Comparison of ENCODE assay signal across 10 cellular contexts in genomic region chr19:12841094-12841493, GRCh38. TPM values are rescaled to one million over a fixed set of nuclear protein-coding genes. Genes with fewer than 3 reads are reported as not detected.
A peak's percentile ranks its signal among the peaks of the same experiment; 100 is the strongest.
DNase-seq lines count a peak whose midpoint lies in the region; ATAC-seq and TF ChIP-seq lines count a peak whose summit lies in the region.
"Had no signal": no experiment of that assay in that cellular context is flagged by ENCODE, and none has a peak within 500 bp of the region (broad histone marks: within the 10 kb centered on the region; RNA-seq: fewer than 3 reads in every experiment).

No MANE protein-coding gene starts in this region.

- H3K18ac ChIP-seq in mesenchymal stem cell (ENCODE audit: low read depth in 1 of 2, low read length in 2 of 2), result no peak overlapping the region

- H3K79me1 ChIP-seq in mesenchymal stem cell (replicated peaks; ENCODE audit: low read length, poor library complexity, severe bottlenecking), result no peaks in the 10 kb centered on the region

- H3K36me3 ChIP-seq in BLaER1 treated with 17β-estradiol and CSF1 and Interleukin-3, amounts not matched to agents 10 nM and 100 nM, result no peaks in the 10 kb centered on the region
- H3K36me3 ChIP-seq in mesenchymal stem cell (ENCODE audit: control insufficient read depth in 1 of 2, insufficient read depth in 2 of 2, low read depth in 1 of 2, low read length in 2 of 2), result no peaks in the 10 kb centered on the region
- H3K36me3 ChIP-seq: SJSA1 had no signal

- peak overlapping the region; percentile 14 to 70 (median 61); a peak in 20 of 22 replicates for H3K4me2 ChIP-seq in BLaER1 treated with 17β-estradiol and CSF1 and Interleukin-3, amounts not matched to agents 10 nM and 100 nM
- peak overlapping the region; percentile 14 for H3K4me2 ChIP-seq in mesenchymal stem cell (ENCODE audit: low read length, poor library complexity, severe bottlenecking)

- H3K9me3 Mint-ChIP-seq in brain, result peaks cover 0 to 6% (median 0%) of the 10 kb centered on the region in 5 experiments
- H3K9me3 Mint-ChIP-seq: stimulated activated naive CD8-positive, alpha-beta T cell treated with anti-CD3 and anti-CD28 coated beads, Interleukin-15, Interleukin-2, amounts not matched to agents 100 ng/mL and 50 ng/mL, for 24 hours had no signal

- no peak overlapping the region for H2BK120ac ChIP-seq in mesenchymal stem cell (ENCODE audit: low read depth, low read length)

- H3K9ac ChIP-seq in BLaER1 treated with 17β-estradiol and CSF1 and Interleukin-3, amounts not matched to agents 10 nM and 100 nM, result no peak overlapping the region; a peak in 1 of 22 replicates
- no peak overlapping the region for H3K9ac ChIP-seq in mesenchymal stem cell (ENCODE audit: low read length)

- H3K27me3 Mint-ChIP-seq in brain, result peaks cover 27% of the 10 kb centered on the region

- WGBS in mesenchymal stem cell, result 2% methylated on average over 29 of the region's 29 CpGs

- DNase-seq in NCI-H1105 (lab: John Stamatoyannopoulos, UW) (peak; percentile 98), mesenchymal stem cell (peak; percentile 38), SW480 (ENCODE audit: low spot score) (no peak), NCI-H526 treated with DMSO at 0.1 percent for 48 hours (lab: John Stamatoyannopoulos, UW) (no peak)

- no peak overlapping the region for H2BK15ac ChIP-seq in mesenchymal stem cell (ENCODE audit: low read depth, poor library complexity, severe bottlenecking)

- ATAC-seq in GM18519 (IDR thresholded peaks at IDR 0.05; ENCODE audit: low FRiP score, unreplicated experiment), result no peak
- ATAC-seq in HG03196 (IDR thresholded peaks at IDR 0.05; ENCODE audit: unreplicated experiment), result no peak

- peak overlapping the region in 2 of 10 experiments; percentile 5 to 27; a peak in 2 of 20 replicates for H3K4me3 ChIP-seq in BLaER1 treated with 17β-estradiol and CSF1 and Interleukin-3, amounts not matched to agents 10 nM and 100 nM
- H3K4me3 ChIP-seq in mesenchymal stem cell (ENCODE audit: insufficient read depth in 1 of 2, low read depth in 1 of 2, low read length in 2 of 2), result peak overlapping the region in 1 of 2 experiments; percentile 57
- H3K4me3 ChIP-seq: SJSA1 had no signal

- peaks cover 0 to 5% (median 0%) of the 10 kb centered on the region in 11 experiments; a peak in 3 of 22 replicates for H3K9me3 ChIP-seq in BLaER1 treated with 17β-estradiol and CSF1 and Interleukin-3, amounts not matched to agents 10 nM and 100 nM (replicated peaks in 1 of 11)
- no peaks in the 10 kb centered on the region for H3K9me3 ChIP-seq in mesenchymal stem cell (ENCODE audit: control insufficient read depth, low read length)
- H3K9me3 ChIP-seq: SJSA1 had no signal

- H4K91ac ChIP-seq in mesenchymal stem cell (ENCODE audit: low read length), result no peak overlapping the region

- no peak overlapping the region for H2AFZ ChIP-seq in mesenchymal stem cell (ENCODE audit: low read depth, low read length)

- no peak overlapping the region for H3K14ac ChIP-seq in mesenchymal stem cell (ENCODE audit: low read length in 2 of 2)

- no peak overlapping the region for H2AK5ac ChIP-seq in mesenchymal stem cell (ENCODE audit: low read length, severe bottlenecking)

- no peak overlapping the region for H3K4ac ChIP-seq in mesenchymal stem cell (ENCODE audit: low read depth in 1 of 2, low read length in 2 of 2)

- no peak for TF ChIP-seq CTCF in brain (conservative IDR thresholded peaks at IDR 0.05)

- peaks cover 69% of the 10 kb centered on the region for H3K4me1 Mint-ChIP-seq in brain

- no peak overlapping the region for H4K8ac ChIP-seq in mesenchymal stem cell (ENCODE audit: low read length)

- no peak overlapping the region for H2BK12ac ChIP-seq in mesenchymal stem cell (ENCODE audit: low read length in 2 of 2)

- peaks cover 62 to 96% (median 78%) of the 10 kb centered on the region in 11 experiments for H3K27me3 ChIP-seq in BLaER1 treated with 17β-estradiol and CSF1 and Interleukin-3, amounts not matched to agents 10 nM and 100 nM
- H3K27me3 ChIP-seq in mesenchymal stem cell (ENCODE audit: control insufficient read depth in 1 of 2, insufficient read depth in 1 of 2, low read length in 2 of 2), result peaks cover 75 to 79% of the 10 kb centered on the region in 2 experiments

- H3K27ac ChIP-seq in BLaER1 treated with 17β-estradiol and CSF1 and Interleukin-3, amounts not matched to agents 10 nM and 100 nM, result no peak overlapping the region
- no peak overlapping the region for H3K27ac ChIP-seq in mesenchymal stem cell (ENCODE audit: low read length, poor library complexity, severe bottlenecking)
- H3K27ac ChIP-seq: SJSA1 had no signal

- H3K4me1 ChIP-seq in BLaER1 treated with 17β-estradiol and CSF1 and Interleukin-3, amounts not matched to agents 10 nM and 100 nM, result peaks cover 0 to 39% (median 29%) of the 10 kb centered on the region in 10 experiments; a peak in 16 of 20 replicates
- peaks cover 14% of the 10 kb centered on the region for H3K4me1 ChIP-seq in mesenchymal stem cell (ENCODE audit: control insufficient read depth, insufficient read depth, low read depth, low read length)

- H3K23ac ChIP-seq in mesenchymal stem cell (ENCODE audit: low read length in 2 of 2), result no peak overlapping the region

- H3K4me3 Mint-ChIP-seq in brain, result peak overlapping the region; percentile 57 to 94 (median 92)
- H3K4me3 Mint-ChIP-seq: stimulated activated naive CD8-positive, alpha-beta T cell treated with anti-CD3 and anti-CD28 coated beads, Interleukin-15, Interleukin-2, amounts not matched to agents 100 ng/mL and 50 ng/mL, for 24 hours had no signal

- peaks cover 21% of the 10 kb centered on the region for H3K36me3 Mint-ChIP-seq in brain

- H3K27ac Mint-ChIP-seq in brain, result peak overlapping the region; percentile 13 to 94 (median 63)
- H3K27ac Mint-ChIP-seq: stimulated activated naive CD8-positive, alpha-beta T cell treated with anti-CD3 and anti-CD28 coated beads, Interleukin-15, Interleukin-2, amounts not matched to agents 100 ng/mL and 50 ng/mL, for 24 hours had no signal

- no peak overlapping the region for H2BK5ac ChIP-seq in mesenchymal stem cell (ENCODE audit: low read depth, low read length, poor library complexity, severe bottlenecking)

- H4K20me1 ChIP-seq in BLaER1 treated with 17β-estradiol and CSF1 and Interleukin-3, amounts not matched to agents 10 nM and 100 nM, result peaks cover 0 to 39% (median 0%) of the 10 kb centered on the region in 11 experiments; a peak in 8 of 22 replicates

RNA-seq across cellular contexts. Expression of gene MAST1, which starts 2.8 kb away (rescaled TPM):
- polyA plus RNA-seq in brain (ENCODE audit: insufficient read depth, low read depth, low replicate concordance), result 33.7 TPM
- 0.48 TPM for polyA plus RNA-seq in mesenchymal stem cell (2013, experiment 1 of 2)
- polyA plus RNA-seq in mesenchymal stem cell (2013, experiment 2 of 2), result 0.29 TPM

RNA-seq across cellular contexts. Expression of gene RTBDN, which starts 6.7 kb away (rescaled TPM):
- polyA plus RNA-seq in brain (ENCODE audit: insufficient read depth, low read depth, low replicate concordance), result 20.0 TPM
- 0.03 TPM for polyA plus RNA-seq in mesenchymal stem cell (2013, experiment 1 of 2)
- not detected for polyA plus RNA-seq in mesenchymal stem cell (2013, experiment 2 of 2)

RNA-seq across cellular contexts. Expression of gene RNASEH2A, which starts 34.7 kb away (rescaled TPM):
- 119 TPM for polyA plus RNA-seq in brain (ENCODE audit: insufficient read depth, low read depth, low replicate concordance)
- polyA plus RNA-seq in mesenchymal stem cell (2013, experiment 1 of 2), result 2.8 TPM
- polyA plus RNA-seq in mesenchymal stem cell (2013, experiment 2 of 2), result 2.9 TPM

RNA-seq across cellular contexts. Expression of gene THSD8, which starts 39.2 kb away (rescaled TPM):
- polyA plus RNA-seq in brain (ENCODE audit: insufficient read depth, low read depth, low replicate concordance), result 48.0 TPM
- 4.3 TPM for polyA plus RNA-seq in mesenchymal stem cell (2013, experiment 1 of 2)
- polyA plus RNA-seq in mesenchymal stem cell (2013, experiment 2 of 2), result 4.1 TPM

RNA-seq across cellular contexts. Expression of gene PRDX2, which starts 39.5 kb away (rescaled TPM):
- polyA plus RNA-seq in brain (ENCODE audit: insufficient read depth, low read depth, low replicate concordance), result 1,078 TPM
- 139 TPM for polyA plus RNA-seq in mesenchymal stem cell (2013, experiment 1 of 2)
- 142 TPM for polyA plus RNA-seq in mesenchymal stem cell (2013, experiment 2 of 2)

Comparison
In these comparisons a context has a peak if more than half of its experiments do, and no peak if none do; other contexts are left out.
1. DNase-seq: peak in NCI-H1105 (single experiment) and mesenchymal stem cell (single experiment); none in SW480 (single experiment) and NCI-H526 treated with DMSO at 0.1 percent for 48 hours (single experiment).